12 cellular contexts compared by ENCODE assay signal in the genomic region with DNA sequence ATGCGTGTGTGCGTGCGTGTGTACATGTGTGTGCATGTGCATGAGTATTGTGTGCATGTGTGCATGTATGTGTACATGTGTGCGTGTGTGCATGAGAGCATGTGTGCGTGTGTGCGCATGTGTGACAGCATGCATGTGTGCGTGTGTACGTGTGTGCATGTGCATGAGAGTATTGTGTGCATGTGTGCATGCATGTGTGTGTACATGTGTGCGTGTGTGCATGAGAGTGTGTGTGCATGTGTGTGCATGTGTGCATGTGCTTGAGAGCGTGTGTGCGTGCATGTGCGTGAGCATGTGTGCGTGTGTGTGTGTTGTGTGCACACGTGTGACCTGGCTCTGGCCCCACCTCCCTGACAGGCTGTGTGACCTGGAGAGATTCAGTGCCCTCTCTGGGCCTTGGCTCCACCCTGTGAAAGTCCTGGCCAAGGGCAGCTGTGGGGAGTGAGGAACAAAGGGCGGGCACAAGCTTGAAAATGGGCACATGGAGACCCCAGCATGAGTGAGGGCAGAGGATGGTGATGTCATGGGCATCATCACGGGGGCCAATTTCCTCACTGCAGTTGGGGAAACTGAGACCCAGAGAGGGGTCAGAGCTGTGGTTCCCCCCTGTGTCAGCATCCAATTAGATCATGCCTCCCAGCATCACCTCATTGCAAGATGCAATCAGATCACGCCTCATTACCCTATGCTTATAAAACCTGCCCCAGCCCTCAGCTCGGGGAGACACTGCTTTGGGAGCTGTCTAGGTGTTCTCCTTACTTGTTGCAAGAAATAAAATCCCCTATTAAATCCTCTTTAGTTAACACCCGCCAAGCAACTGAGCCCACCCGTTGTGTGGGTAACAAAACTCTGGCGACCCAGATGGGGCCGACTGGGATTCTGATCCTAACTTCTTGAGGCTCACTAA. TPM values are rescaled to one million over a fixed set of nuclear protein-coding genes. Genes with fewer than 3 reads are reported as not detected.
A peak's percentile ranks its signal among the peaks of the same experiment; 100 is the strongest.
DNase-seq lines count a peak whose midpoint lies in the region; ATAC-seq, FAIRE-seq and TF ChIP-seq lines count a peak whose summit lies in the region.
"Had no signal": no experiment of that assay in that cellular context is flagged by ENCODE, and none has a peak within 500 bp of the region (broad histone marks: within the 10 kb centered on the region; RNA-seq: fewer than 3 reads in every experiment).

No MANE protein-coding gene starts in this region.

- no peak for DNase-seq in activated naive CD4-positive, alpha-beta T cell treated with anti-CD3 and anti-CD28 coated beads, Interleukin-2, amount 10 ng/mL, durations not matched to agents 7 days and 5 days
- DNase-seq in activated naive CD4-positive, alpha-beta T cell treated with Interleukin-2 at 50 U/mL for 16 hours: no peak
- peak; percentile 57 for DNase-seq in WERI-Rb-1
- DNase-seq in right lobe of liver: no peak
- DNase-seq in NCI-H1048 (lab: John Stamatoyannopoulos, UW): no peak
- DNase-seq in D721Med (ENCODE audit: insufficient read length, low spot score): no peak

- peak overlapping the region; percentile 81 for H3K4me3 Mint-ChIP-seq in activated naive CD4-positive, alpha-beta T cell treated with anti-CD3 and anti-CD28 coated beads, Interleukin-2, amount 10 ng/mL, durations not matched to agents 7 days and 5 days

- TF ChIP-seq CTCF in WERI-Rb-1 (IDR thresholded peaks at IDR 0.05; ENCODE audit: low read depth, low read length): no peak
- no peak for TF ChIP-seq CTCF in right lobe of liver (IDR thresholded peaks at IDR 0.05)
- no peak for TF ChIP-seq CTCF in D721Med (IDR thresholded peaks at IDR 0.05; ENCODE audit: insufficient read depth, missing control alignments)

- peak overlapping the region; percentile 89 for H3K27ac Mint-ChIP-seq in activated naive CD4-positive, alpha-beta T cell treated with anti-CD3 and anti-CD28 coated beads, Interleukin-2, amount 10 ng/mL, durations not matched to agents 7 days and 5 days

- peak; percentile 32 for TF ChIP-seq POLR2A in right lobe of liver (IDR thresholded peaks at IDR 0.05)

- ATAC-seq in right lobe of liver (peak; percentile 26 to 60 (median 50)), HG03432 (IDR thresholded peaks at IDR 0.05; ENCODE audit: unreplicated experiment) (no peak)

- intact Hi-C loops in right lobe of liver (cut with DNase I): no loop called here

- H3K4me1 Mint-ChIP-seq in activated naive CD4-positive, alpha-beta T cell treated with anti-CD3 and anti-CD28 coated beads, Interleukin-2, amount 10 ng/mL, durations not matched to agents 7 days and 5 days: peaks cover 52% of the 10 kb centered on the region

- H3K27ac ChIP-seq in WERI-Rb-1 (no peak overlapping the region), right lobe of liver (peak overlapping the region; percentile 66 to 91 (median 81)), urinary bladder (ENCODE audit: low read depth) (no peak overlapping the region)
- H3K27ac ChIP-seq: parathyroid adenoma had no signal

- no peaks in the 10 kb centered on the region for H3K9me3 Mint-ChIP-seq in activated naive CD4-positive, alpha-beta T cell treated with anti-CD3 and anti-CD28 coated beads, Interleukin-2, amount 10 ng/mL, durations not matched to agents 7 days and 5 days

- H3K4me3 ChIP-seq in WERI-Rb-1 (ENCODE audit: low read depth, low read length): peak overlapping the region; percentile 42
- peak overlapping the region; percentile 37 to 67 (median 64) for H3K4me3 ChIP-seq in right lobe of liver
- H3K4me3 ChIP-seq in urinary bladder (ENCODE audit: low read depth, low read length): peak overlapping the region; percentile 10

- H3K4me1 ChIP-seq in right lobe of liver (no peaks in the 10 kb centered on the region), urinary bladder (ENCODE audit: insufficient read depth) (no peaks in the 10 kb centered on the region)
- H3K4me1 ChIP-seq: parathyroid adenoma had no signal

- H3K36me3 ChIP-seq in WERI-Rb-1: no peaks in the 10 kb centered on the region
- H3K36me3 ChIP-seq in right lobe of liver: no peaks in the 10 kb centered on the region
- H3K36me3 ChIP-seq in urinary bladder (ENCODE audit: insufficient read depth): no peaks in the 10 kb centered on the region

- peaks cover 53% of the 10 kb centered on the region for H3K27me3 Mint-ChIP-seq in activated naive CD4-positive, alpha-beta T cell treated with anti-CD3 and anti-CD28 coated beads, Interleukin-2, amount 10 ng/mL, durations not matched to agents 7 days and 5 days

- WGBS in right lobe of liver (ENCODE audit: insufficient coverage, low coverage, low lambda C conversion rate, missing lambda C conversion rate): 71% methylated on average over 18 of the region's 22 CpGs
- 81% methylated on average over 22 of the region's 22 CpGs for WGBS in urinary bladder

- CTCF ChIA-PET in activated naive CD4-positive, alpha-beta T cell treated with anti-CD3 and anti-CD28 coated beads, Interleukin-2, amount 10 ng/mL, durations not matched to agents 7 days and 5 days (lab: Charles Lee): interaction anchor here (0.6 to 11.6 kb wide), 4 partner anchors 8 to 35 kb away, joined by 3 to 91 read pairs (median 20); partner anchors contain the start of gene NUDT8

- FAIRE-seq in D721Med (lab: Jason Lieb, UNC): no peak
- FAIRE-seq: colon had no signal

- no peaks in the 10 kb centered on the region for H3K36me3 Mint-ChIP-seq in activated naive CD4-positive, alpha-beta T cell treated with anti-CD3 and anti-CD28 coated beads, Interleukin-2, amount 10 ng/mL, durations not matched to agents 7 days and 5 days

- H3K9me3 ChIP-seq in WERI-Rb-1 (ENCODE audit: severe bottlenecking) (no peaks in the 10 kb centered on the region), right lobe of liver (no peaks in the 10 kb centered on the region)

- H3K27me3 ChIP-seq in WERI-Rb-1 (ENCODE audit: insufficient read depth, low read depth, severe bottlenecking) (no peaks in the 10 kb centered on the region), right lobe of liver (no peaks in the 10 kb centered on the region)

RNA-seq across cellular contexts. Expression of gene ACY3, which starts 0.6 kb away (rescaled TPM):
- total RNA-seq in right lobe of liver (10 to 100 TPM in 4 of 6 experiments, 1 to 10 TPM in 2; 6.8 to 17.9 (median 12.4) TPM), urinary bladder (not detected)
- not detected for polyA plus RNA-seq in urinary bladder
- total RNA-seq: G401; T-helper 1 cell treated with Interleukin-12 subunit alpha and Interleukin-12 subunit beta and Interleukin-4 antibody, amounts not matched to agents 30 ng/mL and 1 ng/mL, for 36 hours had no signal

RNA-seq across cellular contexts. Expression of gene TBX10, which starts 10.3 kb away (rescaled TPM):
- total RNA-seq in right lobe of liver (under 1 TPM in 5 of 6 experiments, not detected in 1; 0.24 to 0.49 (median 0.34) TPM), urinary bladder (not detected)
- not detected for polyA plus RNA-seq in urinary bladder
- total RNA-seq: G401; T-helper 1 cell treated with Interleukin-12 subunit alpha and Interleukin-12 subunit beta and Interleukin-4 antibody, amounts not matched to agents 30 ng/mL and 1 ng/mL, for 36 hours had no signal

RNA-seq across cellular contexts. Expression of gene NUDT8, which starts 20.1 kb away (rescaled TPM):
- total RNA-seq in right lobe of liver (10 to 100 TPM; 12.7 to 31.4 (median 18.3) TPM), urinary bladder (3.0 TPM)
- polyA plus RNA-seq in urinary bladder: 5.8 TPM

RNA-seq across cellular contexts. Expression of gene ALDH3B2, which starts 24.5 kb away (rescaled TPM):
- total RNA-seq in right lobe of liver (not detected), urinary bladder (2.6 TPM)
- 1.7 TPM for polyA plus RNA-seq in urinary bladder
- total RNA-seq: G401; T-helper 1 cell treated with Interleukin-12 subunit alpha and Interleukin-12 subunit beta and Interleukin-4 antibody, amounts not matched to agents 30 ng/mL and 1 ng/mL, for 36 hours had no signal

RNA-seq across cellular contexts. Expression of gene NDUFV1, which starts 43.2 kb away (rescaled TPM):
- total RNA-seq in right lobe of liver (100 to 1,000 TPM; 151 to 214 (median 163) TPM), urinary bladder (103 TPM)
- polyA plus RNA-seq in urinary bladder: 161 TPM

Comparison
In these comparisons a context has a peak if more than half of its experiments do, and no peak if none do; other contexts are left out.
1. H3K27ac ChIP-seq: peak in right lobe of liver (3 of 3); none in WERI-Rb-1 (single experiment) and urinary bladder (single experiment).
2. H3K4me3 ChIP-seq: peak in every context shown above with its lines; median percentile 64 in right lobe of liver; 42 in WERI-Rb-1; 10 in urinary bladder.